Comparison of ENCODE assay signal across 23 cellular contexts in the genomic region with DNA sequence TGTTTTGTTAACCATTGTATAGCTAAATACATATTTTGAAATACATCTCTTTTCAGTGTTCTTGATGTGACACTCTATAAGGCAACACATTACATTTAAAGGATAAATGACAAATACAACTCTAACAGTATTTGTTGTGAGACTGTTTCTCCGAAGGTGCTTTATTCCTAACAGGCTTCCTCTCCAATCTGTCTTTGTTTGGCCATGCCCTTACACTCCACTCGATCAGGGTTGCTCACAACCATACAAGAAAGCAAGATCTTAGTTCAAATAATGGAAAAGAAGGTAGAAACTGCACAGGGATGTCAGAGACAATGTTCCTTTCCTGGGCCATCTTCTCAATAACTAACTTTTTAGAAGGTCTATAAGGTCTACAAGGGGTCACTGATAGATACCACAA.
"Had no signal": no experiment of that assay in that cellular context is flagged by ENCODE, and none has a peak within 500 bp of the region (broad histone marks: within the 10 kb centered on the region; RNA-seq: fewer than 3 reads in every experiment).

No MANE protein-coding gene starts in this region.

- DNase-seq: activated CD4-positive, alpha-beta T cell treated with anti-CD3 and anti-CD28 coated beads, Interleukin-2, amount 50 U/mL, for 1 hour; activated effector memory CD4-positive, alpha-beta T cell treated with Interleukin-2 at 50 U/mL for 16 hours; activated T-cell treated with anti-CD3 and anti-CD28 coated beads, Interleukin-2, amount 50 U/mL, for 1 hour; amygdala; brain microvascular endothelial cell; cerebellar nuclear complex; effector memory CD8-positive, alpha-beta T cell; erythroblast; glutamatergic neuron; left colon; mucosa of descending colon; naive thymus-derived CD8-positive, alpha-beta T cell; ovary; retina; stimulated activated CD4-positive, alpha-beta T cell treated with anti-CD3 and anti-CD28 coated beads, Interleukin-4, amount 100 ng/mL, for 4 hours; stomach; T-helper 2 cell; uterus had no signal

- FAIRE-seq: TTC549 had no signal

- H3K27me3 ChIP-seq: brain microvascular endothelial cell, ovary, stomach, uterus had no signal

- ATAC-seq: effector memory CD8-positive, alpha-beta T cell; naive thymus-derived CD8-positive, alpha-beta T cell had no signal

- H3K36me3 ChIP-seq: brain microvascular endothelial cell, ovary, stomach, thoracic aorta, uterus had no signal

- H3K4me3 ChIP-seq: mucosa of descending colon, ovary, skin epidermis, stomach, thoracic aorta, uterus had no signal

- H3K9me3 ChIP-seq: mucosa of descending colon, ovary, thoracic aorta, uterus had no signal

- H3K4me1 ChIP-seq: uterus had no signal

- H3K9me3 Mint-ChIP-seq: dendritic cell treated with granulocyte-macrophage colony-stimulating factor and Interleukin-4, amounts not matched to agents 40 ng/mL and 50 ng/mL, for 4 days; effector memory CD8-positive, alpha-beta T cell had no signal

- H3K27ac Mint-ChIP-seq: activated naive CD8-positive, alpha-beta T cell; dendritic cell treated with granulocyte-macrophage colony-stimulating factor and Interleukin-4, amounts not matched to agents 40 ng/mL and 50 ng/mL, for 4 days had no signal

- H3K27ac ChIP-seq: brain microvascular endothelial cell, ovary, skin epidermis, stomach, thoracic aorta, uterus had no signal

- H3K27me3 Mint-ChIP-seq: activated naive CD8-positive, alpha-beta T cell; dendritic cell treated with granulocyte-macrophage colony-stimulating factor and Interleukin-4, amounts not matched to agents 40 ng/mL and 50 ng/mL, for 4 days; effector memory CD8-positive, alpha-beta T cell; naive thymus-derived CD8-positive, alpha-beta T cell had no signal

- H3K4me3 Mint-ChIP-seq: activated naive CD8-positive, alpha-beta T cell; dendritic cell treated with granulocyte-macrophage colony-stimulating factor and Interleukin-4, amounts not matched to agents 40 ng/mL and 50 ng/mL, for 4 days; effector memory CD8-positive, alpha-beta T cell; naive thymus-derived CD8-positive, alpha-beta T cell had no signal
